Comparison of ENCODE assay signal across 8 cellular contexts in genomic region chr13:40667622-40667978, GRCh38. TPM values are rescaled to one million over a fixed set of nuclear protein-coding genes. Genes with fewer than 3 reads are reported as not detected.
DNase-seq lines count a peak whose midpoint lies in the region; ATAC-seq, FAIRE-seq and TF ChIP-seq lines count a peak whose summit lies in the region.

No MANE protein-coding gene starts in this region.

- no peak for TF ChIP-seq POLR2A in H54 (IDR thresholded peaks at IDR 0.05; ENCODE audit: low read depth, low read length)

- no peaks in the 10 kb centered on the region for H3K79me1 ChIP-seq in H9 (ENCODE audit: insufficient read depth, low read depth, low read length, poor library complexity, severe bottlenecking)

- H3K4me3 ChIP-seq in iPS DF 6.9 (ENCODE audit: low read length) (peak overlapping the region; percentile 88; the same call in 1 of the 2 replicates), skeletal muscle tissue (ENCODE audit: low read length in 3 of 3) (peak overlapping the region; percentile 75 to 79 (median 78))

- H3K27ac Mint-ChIP-seq in H9 = peak overlapping the region in 1 of 3 experiments; percentile 36; a peak in 2 of 7 replicates
- peak overlapping the region; percentile 85 for H3K27ac Mint-ChIP-seq in activated T-helper 17 cell treated with anti-CD3 and anti-CD28 coated beads, Interleukin-2, amount 50 U/mL, for 72 hours

- H3K27me3 Mint-ChIP-seq in H9 (ENCODE audit: low read depth) = no peaks in the 10 kb centered on the region
- no peaks in the 10 kb centered on the region for H3K27me3 Mint-ChIP-seq in activated T-helper 17 cell treated with anti-CD3 and anti-CD28 coated beads, Interleukin-2, amount 50 U/mL, for 72 hours

- H3K23me2 ChIP-seq in H9 (ENCODE audit: insufficient read length, low read depth, low read length, poor library complexity, severe bottlenecking) = peaks cover 25% of the 10 kb centered on the region

- no peak overlapping the region for H3T11ph ChIP-seq in H9 (ENCODE audit: low read length)

- TF ChIP-seq CTCF in H9 (conservative IDR thresholded peaks at IDR 0.05) = no peak

- no peak overlapping the region for H4K5ac ChIP-seq in H9 (ENCODE audit: insufficient read length, low read depth, low read length)

- H3K4me1 Mint-ChIP-seq in H9 = peaks cover 57 to 59% of the 10 kb centered on the region in 2 experiments
- peaks cover 7% of the 10 kb centered on the region for H3K4me1 Mint-ChIP-seq in activated T-helper 17 cell treated with anti-CD3 and anti-CD28 coated beads, Interleukin-2, amount 50 U/mL, for 72 hours

- WGBS in H9 (ENCODE audit: extremely low coverage, insufficient read length, low lambda C conversion rate) = no CpG with 5 or more reads among the region's 5 CpGs
- no CpG with 5 or more reads among the region's 5 CpGs for WGBS in iPS DF 6.9 (ENCODE audit: insufficient coverage, insufficient read length)

- no peak overlapping the region for H3K14ac ChIP-seq in H9 (ENCODE audit: insufficient read depth, low read length)

- H3K36me3 ChIP-seq in iPS DF 6.9 (ENCODE audit: control insufficient read depth, insufficient read depth, low read length) = no peaks in the 10 kb centered on the region
- peaks cover 0 to 2% (median 2%) of the 10 kb centered on the region in 3 donors for H3K36me3 ChIP-seq in skeletal muscle tissue (ENCODE audit: control insufficient read depth in 3 of 3, insufficient read depth in 3 of 3, low read length in 3 of 3)

- H3K9ac ChIP-seq in H9 (ENCODE audit: extremely low read depth, insufficient read length, low read length) = peak overlapping the region; percentile 17
- H3K9ac ChIP-seq in skeletal muscle tissue (ENCODE audit: low read depth in 1 of 3, low read length in 3 of 3) = peak overlapping the region; percentile 79 to 88 (median 88)

- FAIRE-seq in H54 (lab: Jason Lieb, UNC) = no peak

- no peak overlapping the region for H3K27ac ChIP-seq in H9 (ENCODE audit: insufficient read length, low read depth, low read length)
- no peak overlapping the region for H3K27ac ChIP-seq in iPS DF 6.9 (ENCODE audit: low read length)
- H3K27ac ChIP-seq in skeletal muscle tissue (ENCODE audit: low read depth, low read length) = peak overlapping the region; percentile 99

- H4K8ac ChIP-seq in H9 (replicated peaks; ENCODE audit: insufficient read length, low read depth, low read length) = no peak overlapping the region

- no peak overlapping the region for H2BK120ac ChIP-seq in H9 (ENCODE audit: low read depth, low read length, poor library complexity, severe bottlenecking)

- H2AK5ac ChIP-seq in H9 (ENCODE audit: insufficient read length, low read length) = no peak overlapping the region

- H4K20me1 ChIP-seq in H9 (ENCODE audit: control insufficient read depth, insufficient read depth, insufficient read length) = no peaks in the 10 kb centered on the region

- no peak overlapping the region for H3K56ac ChIP-seq in H9 (ENCODE audit: insufficient read length, low read depth, low read length)

- H3K27me3 ChIP-seq in H9 (ENCODE audit: insufficient read depth, low read length) (no peaks in the 10 kb centered on the region), iPS DF 6.9 (ENCODE audit: control insufficient read depth, insufficient read depth, low read length) (no peaks in the 10 kb centered on the region), skeletal muscle tissue (ENCODE audit: control insufficient read depth in 3 of 3, insufficient read depth in 3 of 3, low read length in 3 of 3) (no peaks in the 10 kb centered on the region)

- peak overlapping the region; percentile 78 for H3K4me2 ChIP-seq in H9 (ENCODE audit: insufficient read depth, insufficient read length, low read length)

- peaks cover 14% of the 10 kb centered on the region; the same call in 1 of the 2 replicates for H3K79me2 ChIP-seq in H9 (ENCODE audit: insufficient read depth, low read length)

- no peak overlapping the region for H3K4ac ChIP-seq in H9 (ENCODE audit: low read depth, low read length)

- H3K23ac ChIP-seq in H9 (ENCODE audit: insufficient read length, low read depth, low read length) = no peak overlapping the region

- H2BK12ac ChIP-seq in H9 (ENCODE audit: insufficient read length, low read depth, low read length) = no peak overlapping the region

- no peaks in the 10 kb centered on the region; a peak in 1 of 5 replicates for H3K9me3 Mint-ChIP-seq in H9
- no peaks in the 10 kb centered on the region for H3K9me3 Mint-ChIP-seq in activated T-helper 17 cell treated with anti-CD3 and anti-CD28 coated beads, Interleukin-2, amount 50 U/mL, for 72 hours

- peak overlapping the region; percentile 82 to 90 for H3K4me3 Mint-ChIP-seq in H9
- H3K4me3 Mint-ChIP-seq in activated T-helper 17 cell treated with anti-CD3 and anti-CD28 coated beads, Interleukin-2, amount 50 U/mL, for 72 hours = peak overlapping the region; percentile 96

- no peak overlapping the region for H2BK5ac ChIP-seq in H9 (ENCODE audit: insufficient read length, low read length)

- no peaks in the 10 kb centered on the region for H3K9me3 ChIP-seq in H9 (ENCODE audit: control insufficient read depth, low read depth, low read length)
- H3K9me3 ChIP-seq in iPS DF 6.9 (ENCODE audit: control insufficient read depth, insufficient read depth, low read length) = no peaks in the 10 kb centered on the region
- no peaks in the 10 kb centered on the region for H3K9me3 ChIP-seq in skeletal muscle tissue (ENCODE audit: control insufficient read depth in 3 of 3, low read length in 3 of 3)

- no peak overlapping the region for H2BK15ac ChIP-seq in H9 (ENCODE audit: low read depth, low read length)

- ATAC-seq in activated T-helper 17 cell treated with anti-CD3 and anti-CD28 coated beads, Interleukin-2, amount 50 U/mL, for 72 hours (replicated peaks) = no peak
- ATAC-seq in HG02610 (IDR thresholded peaks at IDR 0.05; ENCODE audit: unreplicated experiment) = no peak

- H3K4me1 ChIP-seq in H9 (ENCODE audit: insufficient read depth, low read length) (peaks cover 5% of the 10 kb centered on the region), iPS DF 6.9 (ENCODE audit: control insufficient read depth, insufficient read depth, low read length) (peaks cover 3% of the 10 kb centered on the region; the same call in 1 of the 2 replicates), skeletal muscle tissue (ENCODE audit: control insufficient read depth in 3 of 3, insufficient read depth in 3 of 3, low read length in 3 of 3) (peaks cover 14 to 20% (median 19%) of the 10 kb centered on the region in 3 donors)

- no peak overlapping the region for H3K18ac ChIP-seq in H9 (ENCODE audit: insufficient read length, low read depth, low read length)

- DNase-seq in H9 (no peak), iPS DF 6.9 (ENCODE audit: low read depth, low spot score) (no peak), hepatic stellate cell (ENCODE audit: low spot score) (no peak), HUDEP-2 (lab: John Stamatoyannopoulos, UW; ENCODE audit: unreplicated experiment in 76 of 76) (no peak), H54 (ENCODE audit: insufficient read length, low spot score) (no peak)

- H2AFZ ChIP-seq in H9 (ENCODE audit: low read length) = no peak overlapping the region

- H3K36me3 Mint-ChIP-seq in H9 (ENCODE audit: insufficient read depth in 1 of 3, low read depth in 3 of 3) = peaks cover 0 to 1% (median 0%) of the 10 kb centered on the region in 3 experiments; a peak in 2 of 7 replicates
- peaks cover 26% of the 10 kb centered on the region for H3K36me3 Mint-ChIP-seq in activated T-helper 17 cell treated with anti-CD3 and anti-CD28 coated beads, Interleukin-2, amount 50 U/mL, for 72 hours (ENCODE audit: low read depth)

- H4K91ac ChIP-seq in H9 (ENCODE audit: insufficient read length, low read depth, low read length) = no peak overlapping the region

- H2BK20ac ChIP-seq in H9 (ENCODE audit: low read depth, low read length, poor library complexity, severe bottlenecking) = no peak overlapping the region

RNA-seq across cellular contexts. Expression of gene FOXO1, which starts 1.2 kb away (rescaled TPM):
- total RNA-seq in H9 (2021) = 43.5 and 44.6 TPM in 2 replicates
- total RNA-seq in activated T-helper 17 cell treated with anti-CD3 and anti-CD28 coated beads, Interleukin-2, amount 50 U/mL, for 72 hours = 10 to 100 TPM; 32.0 to 48.9 TPM
- total RNA-seq in skeletal muscle tissue = 15.1 TPM
